In genomic region chr1:69312055-69312732, GRCh38 we compare ENCODE assay signal across 16 cellular contexts.
DNase-seq lines count a peak whose midpoint lies in the region; ATAC-seq, FAIRE-seq and TF ChIP-seq lines count a peak whose summit lies in the region.
"Had no signal": no experiment of that assay in that cellular context is flagged by ENCODE, and none has a peak within 500 bp of the region (broad histone marks: within the 10 kb centered on the region; RNA-seq: fewer than 3 reads in every experiment).

No MANE protein-coding gene starts in this region.

- H2BK120ac ChIP-seq in H1 (replicated peaks; ENCODE audit: low read depth, low read length) = no peak overlapping the region

- H3K27me3 ChIP-seq in H1 (replicated peaks in 1 of 4; ENCODE audit: control insufficient read depth in 3 of 4, extremely low read depth in 1 of 4, insufficient read depth in 3 of 4, low read length in 3 of 4) (no peaks in the 10 kb centered on the region), thyroid gland (no peaks in the 10 kb centered on the region)

- no peak overlapping the region for H3K4ac ChIP-seq in H1 (replicated peaks; ENCODE audit: insufficient read length, low read depth, low read length)

- H3K56ac ChIP-seq in H1 (replicated peaks; ENCODE audit: insufficient read length, low read depth, low read length) = no peak overlapping the region

- H2BK12ac ChIP-seq in H1 (ENCODE audit: low read depth, low read length) = peak overlapping the region; percentile 33; the same call in 1 of the 2 replicates

- TF ChIP-seq EP300 in H1 (IDR thresholded peaks at IDR 0.05; ENCODE audit: borderline replicate concordance in 1 of 2, low read depth in 2 of 2, low read length in 2 of 2) = no peak

- intact Hi-C loops in thyroid gland (cut with DNase I) = no loop called here

- H3K23ac ChIP-seq in H1 (ENCODE audit: insufficient read length) = no peak overlapping the region

- DNase-seq in NCI-H524 (lab: John Stamatoyannopoulos, UW) = peak; percentile 1 to 34
- DNase-seq in NCI-H524 treated with DMSO at 0.1 percent for 48 hours (lab: John Stamatoyannopoulos, UW) = no peak
- DNase-seq in H1 (ENCODE audit: low read depth in 1 of 2, low spot score in 2 of 2) = peak; percentile 54 to 59
- peak; percentile 58 for DNase-seq in iPS-NIHi7 (ENCODE audit: extremely low spot score)
- peak; percentile 38 to 42 for DNase-seq in thyroid gland
- no peak for DNase-seq in GM03348 (ENCODE audit: low spot score)
- DNase-seq in GM19240 (ENCODE audit: insufficient read length, low spot score) = no peak
- DNase-seq: CD8-positive, alpha-beta memory T cell; NCI-H1436; NCI-H2029 treated with DMSO at 0.1 percent for 48 hours; NCI-H510A treated with DMSO at 0.1 percent for 48 hours; RPMI8226 had no signal

- H3K9ac ChIP-seq in H1 (replicated peaks in 1 of 4; ENCODE audit: extremely low read depth in 1 of 4, low read depth in 3 of 4, low read length in 3 of 4) = no peak overlapping the region

- H3K9me3 ChIP-seq in H1 (ENCODE audit: insufficient read depth in 2 of 2, low read depth in 1 of 2, low read length in 1 of 2) (no peaks in the 10 kb centered on the region), thyroid gland (no peaks in the 10 kb centered on the region)

- peak in 1 of 2 experiments; percentile 31; a peak in 2 of 4 replicates for TF ChIP-seq RAD21 in H1 (IDR thresholded peaks at IDR 0.05 in 1 of 2, conservative IDR thresholded peaks at IDR 0.05 in 1 of 2; ENCODE audit: low read depth in 2 of 2, low read length in 2 of 2)

- no peak overlapping the region for H3K14ac ChIP-seq in H1 (ENCODE audit: insufficient read length)

- H2BK15ac ChIP-seq in H1 (ENCODE audit: low read length) = no peak overlapping the region

- H2BK20ac ChIP-seq in H1 (ENCODE audit: low read length) = no peak overlapping the region

- POLR2A ChIA-PET in H1 (lab: Charles Lee; ENCODE audit: partially characterized antibody) = no interaction called here

- CTCF ChIA-PET in H1 (lab: Charles Lee; ENCODE audit: partially characterized antibody) = interaction anchor here (0.6 kb wide), 1 partner anchor 798 kb away, joined by 3 read pairs; no protein-coding TSS in a partner anchor

- WGBS in H1 (ENCODE audit: extremely low coverage in 1 of 2, insufficient coverage in 1 of 2, insufficient read length in 1 of 2, insufficient replicate concordance in 2 of 2, low coverage in 1 of 2, low lambda C conversion rate in 2 of 2, missing lambda C conversion rate in 1 of 2), 2 experiments = 73% methylated on average over 18 of the region's 18 CpGs; no CpG with 5 or more reads in 1 of the 2 experiments
- 39 to 51% methylated on average over 14 to 18 of the region's 18 CpGs for WGBS in thyroid gland, 2 donors

- peak overlapping the region; percentile 58; the same call in 1 of the 2 replicates for H2AFZ ChIP-seq in H1 (ENCODE audit: low read length)

- TF ChIP-seq CTCF in H1 (IDR thresholded peaks at IDR 0.05; ENCODE audit: control extremely low read depth in 1 of 3, insufficient read depth in 1 of 3, low read depth in 1 of 3, low read length in 3 of 3) (no peak), thyroid gland (IDR thresholded peaks at IDR 0.05) (no peak)

- H3K79me2 ChIP-seq in H1 (ENCODE audit: control insufficient read depth in 1 of 2, insufficient read depth in 2 of 2, low read length in 2 of 2) = no peaks in the 10 kb centered on the region

- H3K4me3 ChIP-seq in H1 (ENCODE audit: extremely low read depth in 1 of 4, insufficient read depth in 2 of 4, low read depth in 3 of 4, low read length in 4 of 4) (no peak overlapping the region), thyroid gland (replicated peaks in 1 of 3) (no peak overlapping the region)
- H3K4me3 ChIP-seq: K562 had no signal

- no peaks in the 10 kb centered on the region for H4K20me1 ChIP-seq in H1 (replicated peaks in 1 of 2; ENCODE audit: control insufficient read depth in 1 of 2, insufficient read depth in 2 of 2, low read length in 2 of 2)

- H3K27ac ChIP-seq in H1 (ENCODE audit: low read depth, low read length) (no peak overlapping the region), thyroid gland (no peak overlapping the region)
- H3K27ac ChIP-seq: 22Rv1 had no signal

- FAIRE-seq in H1 (lab: Jason Lieb, UNC) = no peak
- FAIRE-seq: K562 had no signal

- H3K36me3 ChIP-seq in H1 (ENCODE audit: control insufficient read depth in 2 of 4, insufficient read depth in 4 of 4, low read length in 3 of 4) = no peaks in the 10 kb centered on the region
- H3K36me3 ChIP-seq in thyroid gland = no peaks in the 10 kb centered on the region

- no peak overlapping the region; the same call in 1 of the 2 replicates for H3K18ac ChIP-seq in H1 (ENCODE audit: extremely low read depth, low read length)

- no peaks in the 10 kb centered on the region for H3K23me2 ChIP-seq in H1 (ENCODE audit: low read depth, low read length)

- TF ChIP-seq POLR2A in H1 (IDR thresholded peaks at IDR 0.05; ENCODE audit: control extremely low read depth in 1 of 2, low read depth in 2 of 2, low read length in 2 of 2) (no peak), thyroid gland (IDR thresholded peaks at IDR 0.05) (no peak)

- no peak overlapping the region for H4K5ac ChIP-seq in H1 (ENCODE audit: insufficient read length, low read depth, low read length)

- no peak overlapping the region for H2BK5ac ChIP-seq in H1 (ENCODE audit: low read depth, low read length)

- ATAC-seq in HG03439 (IDR thresholded peaks at IDR 0.05; ENCODE audit: unreplicated experiment) = no peak
- ATAC-seq: HCT116, K562 had no signal

- no peak overlapping the region; the same call in 1 of the 2 replicates for H4K8ac ChIP-seq in H1 (ENCODE audit: extremely low read depth, insufficient read depth, low read length)

- peaks cover 0 to 6% (median 4%) of the 10 kb centered on the region in 4 experiments; a peak in 6 of 7 replicates for H3K4me1 ChIP-seq in H1 (replicated peaks in 1 of 4; ENCODE audit: control insufficient read depth in 3 of 4, insufficient read depth in 4 of 4, low read length in 3 of 4)
- no peaks in the 10 kb centered on the region for H3K4me1 ChIP-seq in thyroid gland

- no peak overlapping the region for H4K91ac ChIP-seq in H1 (replicated peaks; ENCODE audit: insufficient read length, low read length)

- no peaks in the 10 kb centered on the region for H3K79me1 ChIP-seq in H1 (ENCODE audit: low read depth, low read length)

- peak overlapping the region in 1 of 2 experiments; percentile 37; a peak in 1 of 4 replicates for H3K4me2 ChIP-seq in H1 (ENCODE audit: insufficient read depth in 1 of 2, low read depth in 2 of 2, low read length in 2 of 2)

- H2AK5ac ChIP-seq in H1 (ENCODE audit: low read depth, low read length) = no peak overlapping the region

TF ChIP-seq in H1, 55 proteins besides CTCF, POLR2A, EP300 and RAD21:
- TF ChIP-seq RBBP5 (IDR thresholded peaks at IDR 0.05; ENCODE audit: borderline replicate concordance, low read depth, low read length) = 0 out of 2 replicates have a peak, but pooled peaks have one; percentile 26
- TF ChIP-seq HDAC6 (IDR thresholded peaks at IDR 0.05; ENCODE audit: low read depth, low read length) = no peak
- TF ChIP-seq NRF1 (IDR thresholded peaks at IDR 0.05; ENCODE audit: low read depth, low read length) = no peak
- no peak for TF ChIP-seq TEAD4 (IDR thresholded peaks at IDR 0.05; ENCODE audit: low read depth, low read length)
- no peak for TF ChIP-seq RFX5 (IDR thresholded peaks at IDR 0.05; ENCODE audit: borderline replicate concordance, low read depth, low read length)
- no peak for TF ChIP-seq SP1 (IDR thresholded peaks at IDR 0.05; ENCODE audit: low read depth, low read length)
- no peak for TF ChIP-seq TBP (IDR thresholded peaks at IDR 0.05; ENCODE audit: low read depth, low read length)

Comparison
In these comparisons a context has a peak if more than half of its experiments do, and no peak if none do; other contexts are left out.
1. DNase-seq: peak in NCI-H524 (2 of 2), H1 (2 of 2), iPS-NIHi7 (single experiment) and thyroid gland (2 of 2); none in NCI-H524 treated with DMSO at 0.1 percent for 48 hours (single experiment), GM03348 (single experiment) and GM19240 (single experiment).